ENCODE assay signal across 1 cellular context in genomic region chr19:16542045-16542893, GRCh38.
TF ChIP-seq lines count a peak whose summit lies in the region.

TSS of gene CHERP (minus strand) at chr19:16542437. CDS start at chr19:16542378, 59 bp downstream.

TF ChIP-seq in HepG2, 621 proteins besides CTCF, POLR2A, EP300 and RAD21 (continued from another document):
- TF ChIP-seq SYNCRIP (IDR thresholded peaks at IDR 0.05; ENCODE audit: insufficient read depth, low read depth, low read length) (no peak), MAZ (IDR thresholded peaks at IDR 0.05; ENCODE audit: borderline replicate concordance, low read depth, low read length) (0 out of 2 replicates have a peak, but pooled peaks have one; percentile 25), MAZ (CRISPR knock-in tag; IDR thresholded peaks at IDR 0.05; ENCODE audit: low read depth) (no peak), SKI (IDR thresholded peaks at IDR 0.05; ENCODE audit: partially characterized antibody) (no peak), ZNF577 (CRISPR knock-in tag; IDR thresholded peaks at IDR 0.05; ENCODE audit: borderline replicate concordance, low read depth) (no peak), CCAR2 (optimal IDR thresholded peaks at IDR 0.05; ENCODE audit: low read depth, low read length) (no peak), ZFYVE20 (CRISPR knock-in tag; IDR thresholded peaks at IDR 0.05; ENCODE audit: borderline replicate concordance, low read depth) (no peak), ARID4A (CRISPR knock-in tag; IDR thresholded peaks at IDR 0.05; ENCODE audit: borderline replicate concordance) (peak; percentile 95; the same call in 1 of the 2 replicates), ZNF326 (CRISPR knock-in tag; IDR thresholded peaks at IDR 0.05; ENCODE audit: borderline replicate concordance) (no peak), MTF1 (CRISPR knock-in tag; IDR thresholded peaks at IDR 0.05) (no peak), TERF1 (CRISPR knock-in tag; IDR thresholded peaks at IDR 0.05) (no peak), ATF7-NPFF (CRISPR knock-in tag; IDR thresholded peaks at IDR 0.05; ENCODE audit: low read depth) (peak; percentile 62; the same call in 1 of the 2 replicates), HNRNPH1 (optimal IDR thresholded peaks at IDR 0.05; ENCODE audit: low read depth, low read length) (no peak), FOSL2 (CRISPR knock-in tag; IDR thresholded peaks at IDR 0.05) (no peak), ZNF331 (CRISPR knock-in tag; IDR thresholded peaks at IDR 0.05) (peak; percentile 63), ZNF407 (CRISPR knock-in tag; IDR thresholded peaks at IDR 0.05; ENCODE audit: not compliant biosample characterization) (peak; percentile 85), ZNF672 (CRISPR knock-in tag; IDR thresholded peaks at IDR 0.05) (no peak), ZNF367 (CRISPR knock-in tag; IDR thresholded peaks at IDR 0.05; ENCODE audit: borderline replicate concordance) (no peak), FOXA1 (IDR thresholded peaks at IDR 0.05) (no peak), FOXA1 (CRISPR knock-in tag; IDR thresholded peaks at IDR 0.05) (no peak), ZNF513 (CRISPR knock-in tag; conservative IDR thresholded peaks at IDR 0.05) (no peak), IKZF4 (CRISPR knock-in tag; IDR thresholded peaks at IDR 0.05; ENCODE audit: borderline replicate concordance, low read depth, not compliant biosample characterization) (no peak), KLF16 (CRISPR knock-in tag; IDR thresholded peaks at IDR 0.05) (peak in 1 of 2 experiments; percentile 71; a peak in 1 of 4 replicates), ATF7 (IDR thresholded peaks at IDR 0.05) (no peak), ATF7 (CRISPR knock-in tag; IDR thresholded peaks at IDR 0.05) (no peak), ATAD3A (CRISPR knock-in tag; IDR thresholded peaks at IDR 0.05) (no peak), SIN3A (IDR thresholded peaks at IDR 0.05; ENCODE audit: borderline replicate concordance, low read depth, low read length) (0 out of 2 replicates have a peak, but pooled peaks have one; percentile 67), ZNF451 (CRISPR knock-in tag; IDR thresholded peaks at IDR 0.05) (0 out of 2 replicates have a peak, but pooled peaks have one; percentile 30), SRSF1 (optimal IDR thresholded peaks at IDR 0.05; ENCODE audit: low read depth, low read length) (no peak), MTERF4 (CRISPR knock-in tag; IDR thresholded peaks at IDR 0.05) (no peak), THAP11 (CRISPR knock-in tag; IDR thresholded peaks at IDR 0.05) (peak; percentile 96), ZNF503 (CRISPR knock-in tag; IDR thresholded peaks at IDR 0.05) (peak; percentile 53; the same call in 1 of the 2 replicates), DBP (CRISPR knock-in tag; IDR thresholded peaks at IDR 0.05; ENCODE audit: not compliant biosample characterization) (peak; percentile 27)
